23 cellular contexts compared by ENCODE assay signal in the genomic region with DNA sequence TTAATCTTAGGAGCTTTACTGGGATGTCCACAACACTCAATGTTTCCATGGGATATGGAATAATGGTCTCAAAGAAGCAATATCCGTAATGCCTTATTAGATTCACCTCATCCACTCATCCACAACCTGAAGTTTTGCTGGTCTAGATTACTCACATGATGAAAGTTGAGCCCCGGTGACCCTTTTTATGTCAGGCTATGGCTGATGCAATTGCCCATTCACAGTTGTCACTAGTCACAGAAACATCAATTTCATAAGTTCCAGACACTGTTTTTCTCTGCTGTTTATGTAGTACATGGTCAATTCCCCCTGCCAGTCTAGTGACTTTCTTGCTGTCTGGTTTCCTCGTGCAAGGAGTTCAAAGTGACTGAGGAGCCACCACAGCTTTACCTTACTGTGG.
DNase-seq lines count a peak whose midpoint lies in the region; ATAC-seq, FAIRE-seq and TF ChIP-seq lines count a peak whose summit lies in the region.
"Had no signal": no experiment of that assay in that cellular context is flagged by ENCODE, and none has a peak within 500 bp of the region (broad histone marks: within the 10 kb centered on the region; RNA-seq: fewer than 3 reads in every experiment).

No MANE protein-coding gene starts in this region.

- H2AFZ ChIP-seq in GM23338 (no peak overlapping the region), K562 (ENCODE audit: low read depth, low read length) (no peak overlapping the region)

- no peaks in the 10 kb centered on the region for H3K9me3 ChIP-seq in K562 (replicated peaks; ENCODE audit: control insufficient read depth, insufficient read depth, low read depth, low read length)
- H3K9me3 ChIP-seq: Caco-2 had no signal

- H3F3A ChIP-seq in GM23338 (replicated peaks; ENCODE audit: low read depth): no peaks in the 10 kb centered on the region

- H3K36me3 Mint-ChIP-seq in GM23338 (ENCODE audit: low read depth): peaks cover 13% of the 10 kb centered on the region
- no peaks in the 10 kb centered on the region for H3K36me3 Mint-ChIP-seq in activated CD4-positive, alpha-beta T cell treated with anti-CD3 and anti-CD28 coated beads, Interleukin-2, amount 10 ng/mL, durations not matched to agents 24 days and 14 days (ENCODE audit: low read depth)
- H3K36me3 Mint-ChIP-seq: CD8-positive, alpha-beta T cell had no signal

- peaks cover 8% of the 10 kb centered on the region; the same call in 2 of the 3 replicates for H3K9me3 Mint-ChIP-seq in GM23338
- no peaks in the 10 kb centered on the region for H3K9me3 Mint-ChIP-seq in activated CD4-positive, alpha-beta T cell treated with anti-CD3 and anti-CD28 coated beads, Interleukin-2, amount 10 ng/mL, durations not matched to agents 24 days and 14 days

- no TSS peak for BruUV-seq in K562 (replicated peaks; lab: Mats Ljungman, UMichigan)

- H4K20me1 ChIP-seq in GM23338 (replicated peaks; ENCODE audit: insufficient read depth) (no peaks in the 10 kb centered on the region), K562 (replicated peaks; ENCODE audit: control insufficient read depth, insufficient read depth, low read length) (no peaks in the 10 kb centered on the region)
- H4K20me1 ChIP-seq: BLaER1 treated with 17β-estradiol and CSF1 and Interleukin-3, amounts not matched to agents 10 nM and 100 nM had no signal

- CTCF ChIA-PET in K562 (lab: Yijun Ruan, JAX; ENCODE audit: low intra/inter-chr PET ratio): no interaction called here

- H3K9ac ChIP-seq in K562 (ENCODE audit: insufficient read depth in 1 of 2, low read depth in 2 of 2, low read length in 2 of 2): no peak overlapping the region
- H3K9ac ChIP-seq: BLaER1 treated with 17β-estradiol and CSF1 and Interleukin-3, amounts not matched to agents 10 nM and 100 nM had no signal

- no peak overlapping the region for H3K4me3 ChIP-seq in GM23338
- no peak overlapping the region for H3K4me3 ChIP-seq in K562
- H3K4me3 ChIP-seq: BLaER1 treated with 17β-estradiol and CSF1 and Interleukin-3, amounts not matched to agents 10 nM and 100 nM had no signal

- TF ChIP-seq POLR2A in K562 (conservative IDR thresholded peaks at IDR 0.05): no peak

- POLR2A ChIA-PET in K562 (lab: Yijun Ruan, JAX): no interaction called here

- H3K4me3 Mint-ChIP-seq in GM23338: no peak overlapping the region
- no peak overlapping the region for H3K4me3 Mint-ChIP-seq in activated CD4-positive, alpha-beta T cell treated with anti-CD3 and anti-CD28 coated beads, Interleukin-2, amount 10 ng/mL, durations not matched to agents 24 days and 14 days
- H3K4me3 Mint-ChIP-seq: B cell; CD4-positive, alpha-beta T cell; CD8-positive, alpha-beta T cell had no signal

- H3K9me1 ChIP-seq in K562 (ENCODE audit: control insufficient read depth, insufficient read depth, low read length): no peaks in the 10 kb centered on the region

- H3K27me3 ChIP-seq in GM23338 (ENCODE audit: insufficient read depth) (no peaks in the 10 kb centered on the region), K562 (ENCODE audit: control insufficient read depth in 2 of 2, insufficient read depth in 2 of 2, low read length in 2 of 2) (no peaks in the 10 kb centered on the region)
- H3K27me3 ChIP-seq: BLaER1 treated with 17β-estradiol and CSF1 and Interleukin-3, amounts not matched to agents 10 nM and 100 nM had no signal

- H3K36me3 ChIP-seq in GM23338 (ENCODE audit: insufficient read depth) (no peaks in the 10 kb centered on the region), K562 (ENCODE audit: control insufficient read depth, insufficient read depth, low read length) (no peaks in the 10 kb centered on the region)
- H3K36me3 ChIP-seq: BLaER1 treated with 17β-estradiol and CSF1 and Interleukin-3, amounts not matched to agents 10 nM and 100 nM had no signal

- peaks cover 11% of the 10 kb centered on the region for H3K4me1 Mint-ChIP-seq in GM23338
- no peaks in the 10 kb centered on the region for H3K4me1 Mint-ChIP-seq in activated CD4-positive, alpha-beta T cell treated with anti-CD3 and anti-CD28 coated beads, Interleukin-2, amount 10 ng/mL, durations not matched to agents 24 days and 14 days
- H3K4me1 Mint-ChIP-seq: B cell had no signal

- H3K27ac ChIP-seq in GM23338 (ENCODE audit: low read depth) (no peak overlapping the region), K562 (ENCODE audit: extremely low read depth, low read depth, low read length) (no peak overlapping the region)
- H3K27ac ChIP-seq: BLaER1 treated with 17β-estradiol and CSF1 and Interleukin-3, amounts not matched to agents 10 nM and 100 nM; C4-2B had no signal

- H3K27me3 Mint-ChIP-seq in GM23338 (ENCODE audit: insufficient read depth, low read depth, poor library complexity): no peaks in the 10 kb centered on the region
- H3K27me3 Mint-ChIP-seq in activated CD4-positive, alpha-beta T cell treated with anti-CD3 and anti-CD28 coated beads, Interleukin-2, amount 10 ng/mL, durations not matched to agents 24 days and 14 days: no peaks in the 10 kb centered on the region
- H3K27me3 Mint-ChIP-seq: B cell; CD4-positive, alpha-beta T cell had no signal

- H3K9me2 ChIP-seq in GM23338 (ENCODE audit: insufficient read depth): peaks cover 6% of the 10 kb centered on the region; the same call in 1 of the 2 replicates

- H3K4me2 ChIP-seq in GM23338 (no peak overlapping the region), K562 (ENCODE audit: insufficient read depth, low read length) (no peak overlapping the region)
- H3K4me2 ChIP-seq: BLaER1 treated with 17β-estradiol and CSF1 and Interleukin-3, amounts not matched to agents 10 nM and 100 nM had no signal

- H3K79me2 ChIP-seq in GM23338 (replicated peaks; ENCODE audit: insufficient read depth) (no peaks in the 10 kb centered on the region), K562 (ENCODE audit: control insufficient read depth, insufficient read depth, low read length) (no peaks in the 10 kb centered on the region)

- DNase-seq in GM23338 (ENCODE audit: low spot score): no peak
- peak; percentile 17 for DNase-seq in OCI-M1 (lab: John Stamatoyannopoulos, UW)
- no peak for DNase-seq in K562 (ENCODE audit: extremely low read depth in 1 of 4, low spot score in 3 of 4)
- no peak for DNase-seq in NCI-H1436 treated with DMSO at 0.1 percent for 48 hours (lab: John Stamatoyannopoulos, UW)
- DNase-seq in activated CD4-positive, alpha-beta T cell treated with anti-CD3 and anti-CD28 coated beads, Interleukin-2, amount 10 ng/mL, durations not matched to agents 24 days and 14 days: no peak
- DNase-seq in AG08395 (ENCODE audit: low spot score): no peak
- DNase-seq: 8988T; ACHN; AML-193; Caco-2; Calu3; CD4-positive, alpha-beta T cell; CD8-positive, alpha-beta T cell; DMS79 treated with DMSO at 0.1 percent for 48 hours; GF-D8 had no signal

- in situ Hi-C loops in K562 (cut with MboI): no loop called here

- no peak for FAIRE-seq in K562 (lab: Jason Lieb, UNC)
- FAIRE-seq: A204.1, D721Med, G401.6, GM12891, GM19239 had no signal

- no peak for TF ChIP-seq RAD21 in K562 (CRISPR knock-in tag; conservative IDR thresholded peaks at IDR 0.05 in 1 of 2, IDR thresholded peaks at IDR 0.05 in 1 of 2)

- H3K27ac Mint-ChIP-seq in GM23338: peak overlapping the region; percentile 85
- no peak overlapping the region for H3K27ac Mint-ChIP-seq in activated CD4-positive, alpha-beta T cell treated with anti-CD3 and anti-CD28 coated beads, Interleukin-2, amount 10 ng/mL, durations not matched to agents 24 days and 14 days
- H3K27ac Mint-ChIP-seq: B cell; CD4-positive, alpha-beta T cell; CD8-positive, alpha-beta T cell had no signal

- TF ChIP-seq EP300 in K562 (IDR thresholded peaks at IDR 0.05; ENCODE audit: low read length): no peak

- no peaks in the 10 kb centered on the region for H3K4me1 ChIP-seq in GM23338 (ENCODE audit: insufficient read depth)
- H3K4me1 ChIP-seq in K562 (replicated peaks in 1 of 2; ENCODE audit: control insufficient read depth in 2 of 2, insufficient read depth in 2 of 2, low read length in 2 of 2): no peaks in the 10 kb centered on the region
- H3K4me1 ChIP-seq: Caco-2 had no signal

- TF ChIP-seq CTCF in GM23338 (conservative IDR thresholded peaks at IDR 0.05; ENCODE audit: low read depth in 2 of 2) (no peak), K562 (IDR thresholded peaks at IDR 0.05 in 2 of 3, conservative IDR thresholded peaks at IDR 0.05 in 1 of 3; ENCODE audit: insufficient read depth in 2 of 3, low read depth in 1 of 3, low read length in 3 of 3) (no peak)

- ATAC-seq in GM23338 (no peak), K562 (no peak)
- ATAC-seq: CD8-positive, alpha-beta T cell had no signal

- WGBS in K562 (ENCODE audit: insufficient coverage, low coverage, missing lambda C conversion rate): 6% methylated on average over 2 of the region's 3 CpGs

- intact Hi-C loops in K562 (cut with micrococcal nuclease): no loop called here
- intact Hi-C loops in activated CD4-positive, alpha-beta T cell treated with anti-CD3 and anti-CD28 coated beads, Interleukin-2, amount 10 ng/mL, durations not matched to agents 24 days and 14 days (cut with micrococcal nuclease): no loop called here

TF ChIP-seq in GM23338, 12 proteins besides CTCF, POLR2A, EP300 and RAD21 (continues in another document):
- TF ChIP-seq EZH2phosphoT487 (IDR thresholded peaks at IDR 0.05; ENCODE audit: unreplicated experiment): no peak
- no peak for TF ChIP-seq ZNF331 (CRISPR knock-in tag; IDR thresholded peaks at IDR 0.05; ENCODE audit: low read depth)
- no peak for TF ChIP-seq ETS1 (IDR thresholded peaks at IDR 0.05)

TF ChIP-seq in K562, 482 proteins besides CTCF, POLR2A, EP300 and RAD21 (continues in another document):
- peak; percentile 73 for TF ChIP-seq CEBPG (CRISPR knock-in tag; IDR thresholded peaks at IDR 0.05)
- peak in 1 of 2 experiments; percentile 79; a peak in 2 of 4 replicates for TF ChIP-seq CEBPG (tag; conservative IDR thresholded peaks at IDR 0.05 in 1 of 2, IDR thresholded peaks at IDR 0.05 in 1 of 2)
